1 cellular context compared by ENCODE assay signal in genomic region chr6:134287863-134288537, GRCh38.
TF ChIP-seq lines count a peak whose summit lies in the region.

No MANE protein-coding gene starts in this region.

TF ChIP-seq in HepG2, 621 proteins besides CTCF, POLR2A, EP300 and RAD21 (continued from another document):
- no peak for TF ChIP-seq DZIP1 (CRISPR knock-in tag; IDR thresholded peaks at IDR 0.05)
- TF ChIP-seq ZNF550 (CRISPR knock-in tag; IDR thresholded peaks at IDR 0.05; ENCODE audit: borderline replicate concordance) = no peak
- TF ChIP-seq KDM5A (IDR thresholded peaks at IDR 0.05; ENCODE audit: borderline replicate concordance, low read length) = no peak
- no peak for TF ChIP-seq HMGXB4 (CRISPR knock-in tag; IDR thresholded peaks at IDR 0.05; ENCODE audit: borderline replicate concordance in 1 of 2, low read depth in 1 of 2)
- no peak for TF ChIP-seq ZSCAN12 (CRISPR knock-in tag; IDR thresholded peaks at IDR 0.05)
- no peak for TF ChIP-seq TOE1 (CRISPR knock-in tag; IDR thresholded peaks at IDR 0.05)
- no peak for TF ChIP-seq ESRRA (CRISPR knock-in tag; IDR thresholded peaks at IDR 0.05; ENCODE audit: low read depth)
- TF ChIP-seq CEBPG (CRISPR knock-in tag; IDR thresholded peaks at IDR 0.05) = no peak
- no peak for TF ChIP-seq PRDM15 (CRISPR knock-in tag; IDR thresholded peaks at IDR 0.05)
- TF ChIP-seq GMEB1 (CRISPR knock-in tag; IDR thresholded peaks at IDR 0.05; ENCODE audit: borderline replicate concordance) = no peak
- TF ChIP-seq MLX (CRISPR knock-in tag; IDR thresholded peaks at IDR 0.05) = no peak
- TF ChIP-seq ZNF207 (IDR thresholded peaks at IDR 0.05; ENCODE audit: borderline replicate concordance) = no peak
